19 cellular contexts compared by ENCODE assay signal in the genomic region with DNA sequence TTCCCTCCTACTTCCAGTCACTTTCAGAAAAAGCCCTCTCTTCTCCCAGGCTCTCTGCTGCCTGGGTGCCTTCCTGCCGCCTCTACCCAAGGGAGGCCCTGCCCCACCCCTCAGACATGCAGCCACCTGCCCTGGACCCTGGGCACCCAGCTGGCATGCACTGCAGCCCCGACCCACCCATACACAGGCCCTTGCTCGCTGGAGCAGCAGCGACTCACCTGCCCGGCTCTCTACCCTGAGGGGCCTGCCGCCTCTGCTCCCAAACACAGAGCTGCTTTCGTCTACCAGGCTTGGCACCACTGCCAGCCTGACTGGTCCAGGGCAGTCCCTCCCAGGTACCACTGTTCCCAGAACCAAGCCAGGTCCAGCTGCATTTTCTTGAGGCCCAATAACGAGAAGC. TPM values are rescaled to one million over a fixed set of nuclear protein-coding genes. Genes with fewer than 3 reads are reported as not detected.
"Had no signal": no experiment of that assay in that cellular context is flagged by ENCODE, and none has a peak within 500 bp of the region (broad histone marks: within the 10 kb centered on the region; RNA-seq: fewer than 3 reads in every experiment).

No MANE protein-coding gene starts in this region.

- H3K27me3 ChIP-seq: body of pancreas, heart right ventricle, pancreas, tibial nerve had no signal

- H3K27ac Mint-ChIP-seq: activated CD4-positive, alpha-beta T cell treated with anti-CD3 and anti-CD28 coated beads for 36 hours; activated T-helper 1 cell treated with anti-CD3 and anti-CD28 coated beads, Interleukin-12 subunit alpha, Interleukin-12 subunit beta, Interleukin-2, Interleukin-4 antibody, amounts not matched to agents 30 ng/mL and 10 ng/mL and 1 ng/mL, durations not matched to agents 14 hours and 24 hours and 36 hours; endodermal cell; nephron progenitor cell; stimulated activated effector memory CD8-positive, alpha-beta T cell treated with anti-CD3 and anti-CD28 coated beads, Interleukin-12 subunit alpha, Interleukin-12 subunit beta, amount 100 ng/mL, for 72 hours had no signal

- H3K27ac ChIP-seq: body of pancreas, heart right ventricle, pancreas, tibial nerve had no signal

- H3K4me3 Mint-ChIP-seq: activated CD4-positive, alpha-beta T cell treated with anti-CD3 and anti-CD28 coated beads for 36 hours; activated T-helper 1 cell treated with anti-CD3 and anti-CD28 coated beads, Interleukin-12 subunit alpha, Interleukin-12 subunit beta, Interleukin-2, Interleukin-4 antibody, amounts not matched to agents 30 ng/mL and 10 ng/mL and 1 ng/mL, durations not matched to agents 14 hours and 24 hours and 36 hours; endodermal cell; nephron progenitor cell; stimulated activated effector memory CD8-positive, alpha-beta T cell treated with anti-CD3 and anti-CD28 coated beads, Interleukin-12 subunit alpha, Interleukin-12 subunit beta, amount 100 ng/mL, for 72 hours had no signal

- H3K9me3 Mint-ChIP-seq: activated T-helper 1 cell treated with anti-CD3 and anti-CD28 coated beads, Interleukin-12 subunit alpha, Interleukin-12 subunit beta, Interleukin-2, Interleukin-4 antibody, amounts not matched to agents 30 ng/mL and 10 ng/mL and 1 ng/mL, durations not matched to agents 14 hours and 24 hours and 36 hours; endodermal cell; nephron progenitor cell; stimulated activated effector memory CD8-positive, alpha-beta T cell treated with anti-CD3 and anti-CD28 coated beads, Interleukin-12 subunit alpha, Interleukin-12 subunit beta, amount 100 ng/mL, for 72 hours had no signal

- ATAC-seq: activated CD4-positive, alpha-beta T cell treated with anti-CD3 and anti-CD28 coated beads for 36 hours; body of pancreas; heart right ventricle; left ventricle myocardium superior; pancreas; stimulated activated effector memory CD8-positive, alpha-beta T cell treated with anti-CD3 and anti-CD28 coated beads, Interleukin-12 subunit alpha, Interleukin-12 subunit beta, amount 100 ng/mL, for 72 hours had no signal

- H3K27me3 Mint-ChIP-seq: activated CD4-positive, alpha-beta T cell treated with anti-CD3 and anti-CD28 coated beads for 36 hours had no signal

- H3K4me3 ChIP-seq: body of pancreas, heart right ventricle, pancreas, tibial nerve had no signal

- H3K4me1 ChIP-seq: heart right ventricle, pancreas had no signal

- H3K4me1 Mint-ChIP-seq: activated CD4-positive, alpha-beta T cell treated with anti-CD3 and anti-CD28 coated beads for 36 hours; endodermal cell; nephron progenitor cell; stimulated activated effector memory CD8-positive, alpha-beta T cell treated with anti-CD3 and anti-CD28 coated beads, Interleukin-12 subunit alpha, Interleukin-12 subunit beta, amount 100 ng/mL, for 72 hours had no signal

- DNase-seq: activated CD4-positive, alpha-beta T cell treated with anti-CD3 and anti-CD28 coated beads for 36 hours; activated naive CD4-positive, alpha-beta T cell treated with Interleukin-2 at 50 U/mL for 16 hours; amniotic stem cell; body of pancreas; cerebellar nuclear complex; endodermal cell; islet precursor cell; left ventricle myocardium superior; mesendoderm; nephron progenitor cell; small intestine; SW 1271 had no signal

- H3K9me3 ChIP-seq: body of pancreas, heart right ventricle, pancreas, tibial nerve had no signal

RNA-seq across cellular contexts. Expression of gene TSSK2, which starts 1.2 kb away (rescaled TPM):
- total RNA-seq: activated CD4-positive, alpha-beta T cell treated with anti-CD3 and anti-CD28 coated beads for 36 hours; activated T-helper 1 cell treated with anti-CD3 and anti-CD28 coated beads, Interleukin-12 subunit alpha, Interleukin-12 subunit beta, Interleukin-2, Interleukin-4 antibody, amounts not matched to agents 30 ng/mL and 10 ng/mL and 1 ng/mL, durations not matched to agents 14 hours and 24 hours and 36 hours; dermis microvascular lymphatic vessel endothelial cell; endodermal cell; frontal cortex; left ventricle myocardium superior had no signal

RNA-seq across cellular contexts. Expression of gene GSC2, which starts 20.2 kb away (rescaled TPM):
- total RNA-seq: activated CD4-positive, alpha-beta T cell treated with anti-CD3 and anti-CD28 coated beads for 36 hours; body of pancreas; dermis microvascular lymphatic vessel endothelial cell; endodermal cell; frontal cortex; heart right ventricle; left ventricle myocardium superior; pancreas; tibial nerve had no signal
